8 cellular contexts compared by ENCODE assay signal in the genomic region with DNA sequence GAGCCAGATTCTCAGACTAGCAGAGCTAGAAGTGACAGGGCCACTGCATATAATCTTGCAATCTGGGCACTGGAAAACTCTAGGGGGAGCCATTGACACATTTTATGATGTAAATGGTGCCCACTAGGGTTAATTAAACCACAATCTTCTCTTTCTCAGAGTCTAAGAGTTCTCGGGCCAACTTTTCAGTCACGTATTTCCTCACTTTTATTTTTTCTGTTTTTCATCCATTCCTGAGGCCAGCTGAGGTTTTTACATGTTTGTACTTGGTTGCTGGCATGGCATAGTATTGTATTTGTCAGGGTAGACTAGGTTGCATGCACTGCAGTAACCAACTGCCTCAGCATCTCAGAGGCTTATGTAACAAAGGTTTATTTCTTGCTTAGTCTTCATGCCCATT.
A peak's percentile ranks its signal among the peaks of the same experiment; 100 is the strongest.
DNase-seq lines count a peak whose midpoint lies in the region; TF ChIP-seq lines count a peak whose summit lies in the region.

No MANE protein-coding gene starts in this region.

- no peaks in the 10 kb centered on the region for H3K27me3 ChIP-seq in GM06990 (replicated peaks; ENCODE audit: control insufficient read depth, insufficient read depth, low read length)
- H3K27me3 ChIP-seq in effector memory CD4-positive, alpha-beta T cell (replicated peaks; ENCODE audit: control insufficient read depth, insufficient read depth, low read length, poor library complexity, severe bottlenecking), result no peaks in the 10 kb centered on the region

- no peak overlapping the region for H3K27ac ChIP-seq in RWPE1
- no peak overlapping the region for H3K27ac ChIP-seq in effector memory CD4-positive, alpha-beta T cell (ENCODE audit: insufficient read depth, low read length, poor library complexity, severe bottlenecking)

- no peak overlapping the region for H3K4me3 Mint-ChIP-seq in type B pancreatic cell

- no peak overlapping the region for H3K27ac Mint-ChIP-seq in type B pancreatic cell

- no peaks in the 10 kb centered on the region for H3K4me1 ChIP-seq in effector memory CD4-positive, alpha-beta T cell (ENCODE audit: control insufficient read depth, insufficient read depth, low read length, poor library complexity, severe bottlenecking)

- H3K9me3 Mint-ChIP-seq in type B pancreatic cell, result no peaks in the 10 kb centered on the region

- H3K36me3 Mint-ChIP-seq in type B pancreatic cell, result no peaks in the 10 kb centered on the region

- no peak overlapping the region for H3K4me3 ChIP-seq in GM06990 (replicated peaks; ENCODE audit: low read depth, low read length)
- no peak overlapping the region for H3K4me3 ChIP-seq in effector memory CD4-positive, alpha-beta T cell (ENCODE audit: insufficient read depth, low read depth, low read length, poor library complexity, severe bottlenecking)

- DNase-seq in GM06990 (ENCODE audit: extremely low read depth, insufficient read length), result peak; percentile 11
- peak; percentile 13 for DNase-seq in LoVo (ENCODE audit: low spot score)
- peak; percentile 44 for DNase-seq in RWPE1 (ENCODE audit: low spot score)
- DNase-seq in glomerular visceral epithelial cell (ENCODE audit: extremely low spot score), result peak; percentile 9
- no peak for DNase-seq in type B pancreatic cell (ENCODE audit: extremely low spot score, unreplicated experiment)
- no peak for DNase-seq in effector memory CD4-positive, alpha-beta T cell
- no peak for DNase-seq in activated effector memory CD4-positive, alpha-beta T cell treated with anti-CD3 and anti-CD28 coated beads, Interleukin-2, amount 50 U/mL, for 16 hours
- no peak for DNase-seq in stimulated activated CD4-positive, alpha-beta T cell treated with anti-CD3 and anti-CD28 coated beads, Interleukin-4, amount 100 ng/mL, for 1 hour

- POLR2A ChIA-PET in RWPE1 (lab: Yijun Ruan, JAX; ENCODE audit: low non-redundant PET), result no interaction called here

- H3K9me3 ChIP-seq in effector memory CD4-positive, alpha-beta T cell (ENCODE audit: control insufficient read depth, low read length), result no peaks in the 10 kb centered on the region

- CTCF ChIA-PET in RWPE1 (lab: Yijun Ruan, JAX), result interaction anchor here (0.6 to 1.0 kb wide), 4 partner anchors 68 to 1146 kb away, joined by 3 to 4 read pairs (median 3); no protein-coding TSS in a partner anchor

- TF ChIP-seq CTCF in GM06990 (IDR thresholded peaks at IDR 0.05; ENCODE audit: insufficient read depth, low read length, poor library complexity, severe bottlenecking) (peak; percentile 52), RWPE1 (conservative IDR thresholded peaks at IDR 0.05; ENCODE audit: low read depth) (peak; percentile 28), type B pancreatic cell (conservative IDR thresholded peaks at IDR 0.05) (peak; percentile 74)

- H3K4me1 Mint-ChIP-seq in type B pancreatic cell (ENCODE audit: unreplicated experiment), result no peaks in the 10 kb centered on the region

- H3K27me3 Mint-ChIP-seq in type B pancreatic cell, result peaks cover 20% of the 10 kb centered on the region

- no peaks in the 10 kb centered on the region for H3K36me3 ChIP-seq in GM06990 (ENCODE audit: control insufficient read depth, insufficient read depth, low read length)
- H3K36me3 ChIP-seq in effector memory CD4-positive, alpha-beta T cell (ENCODE audit: control insufficient read depth, insufficient read depth, low read length), result no peaks in the 10 kb centered on the region

Comparison
In these comparisons a context has a peak if more than half of its experiments do, and no peak if none do; other contexts are left out.
1. DNase-seq: peak in GM06990 (single experiment), LoVo (single experiment), RWPE1 (single experiment) and glomerular visceral epithelial cell (single experiment); none in type B pancreatic cell (single experiment), effector memory CD4-positive, alpha-beta T cell (0 of 3), activated effector memory CD4-positive, alpha-beta T cell treated with anti-CD3 and anti-CD28 coated beads, Interleukin-2, amount 50 U/mL, for 16 hours (single experiment) and stimulated activated CD4-positive, alpha-beta T cell treated with anti-CD3 and anti-CD28 coated beads, Interleukin-4, amount 100 ng/mL, for 1 hour (single experiment).
2. Peak in every context shown above with its lines, with median percentiles within 50 percentile points of each other: CTCF ChIP-seq.